Comparison of ENCODE assay signal across 21 cellular contexts in the genomic region with DNA sequence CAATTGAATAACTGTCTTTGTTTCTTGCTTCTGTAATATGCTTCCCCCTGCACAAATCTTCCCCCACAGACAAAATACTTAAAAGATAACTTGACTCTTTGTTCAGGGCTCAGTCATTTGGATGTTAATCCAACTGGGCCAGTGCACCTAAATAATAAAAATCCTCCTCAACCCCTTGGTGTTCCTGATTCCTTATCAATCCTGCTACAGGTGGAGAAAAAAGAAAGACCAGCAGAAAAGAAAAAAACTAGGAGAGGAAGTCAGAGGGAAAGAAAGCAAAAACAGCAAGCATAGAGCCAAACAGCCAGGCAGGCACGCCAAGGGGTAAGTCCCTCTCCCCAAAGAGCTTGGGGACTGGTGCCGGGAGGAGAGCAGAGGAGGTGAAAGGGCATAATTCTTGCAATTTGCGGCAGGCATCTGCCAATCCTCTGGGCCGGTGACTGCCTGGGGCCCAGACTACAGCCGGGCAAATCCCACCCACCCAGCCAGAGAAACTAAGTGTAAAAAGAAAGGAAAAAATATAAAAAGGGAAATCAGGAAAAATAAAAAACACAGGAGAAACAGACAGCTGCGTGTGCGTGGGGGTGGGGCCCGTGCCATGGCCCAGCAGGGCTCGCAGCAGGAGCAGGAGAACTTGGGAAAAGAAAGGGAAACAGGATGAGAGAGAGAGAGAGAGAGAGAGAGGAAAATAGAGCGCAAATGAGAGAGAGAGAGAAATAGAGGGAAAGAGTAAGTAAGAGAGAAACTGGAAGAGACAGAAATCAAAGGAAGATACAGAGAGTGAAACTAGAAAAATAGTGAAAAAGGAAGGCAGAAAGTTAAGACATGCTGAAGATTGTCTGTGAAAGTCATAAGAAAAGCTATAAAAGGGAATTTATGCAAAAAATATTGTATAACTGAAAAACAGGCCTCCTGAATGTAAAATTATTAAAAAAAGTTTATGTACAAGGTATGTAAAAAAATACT. TPM values are rescaled to one million over a fixed set of nuclear protein-coding genes. Genes with fewer than 3 reads are reported as not detected.
A peak's percentile ranks its signal among the peaks of the same experiment; 100 is the strongest.
DNase-seq lines count a peak whose midpoint lies in the region; ATAC-seq and TF ChIP-seq lines count a peak whose summit lies in the region.
"Had no signal": no experiment of that assay in that cellular context is flagged by ENCODE, and none has a peak within 500 bp of the region (broad histone marks: within the 10 kb centered on the region; RNA-seq: fewer than 3 reads in every experiment).

No MANE protein-coding gene starts in this region.

- H3K36me3 Mint-ChIP-seq in T-cell, result peaks cover 15% of the 10 kb centered on the region

- intact Hi-C loops in A673 (cut with micrococcal nuclease; ENCODE audit: unreplicated experiment), result no loop called here

- no peak overlapping the region for H3K27ac ChIP-seq in A673 (ENCODE audit: low read depth, low read length, poor library complexity, severe bottlenecking)

- H3K27ac Mint-ChIP-seq in T-cell, result peak overlapping the region; percentile 78 to 85
- H3K27ac Mint-ChIP-seq: activated T-helper 2 cell treated with anti-CD3 and anti-CD28 coated beads, Interferon-gamma antibody, Interleukin-2, Interleukin-4, amounts not matched to agents 10 μg/mL and 5 μg/mL and 100 μg/mL, durations not matched to agents 14 hours and 24 hours and 36 hours had no signal

- H3K9me3 Mint-ChIP-seq in T-cell, result peaks cover 0 to 5% (median 0%) of the 10 kb centered on the region in 3 donors

- H3K27me3 ChIP-seq in A673 (replicated peaks; ENCODE audit: insufficient read depth, low read depth, low read length, poor library complexity), result no peaks in the 10 kb centered on the region
- H3K27me3 ChIP-seq: BE2C, upper lobe of left lung had no signal

- peaks cover 13% of the 10 kb centered on the region for H3K4me1 ChIP-seq in A673 (ENCODE audit: insufficient read depth, low read length, poor library complexity, severe bottlenecking)

- H3K36me3 ChIP-seq in A673 (ENCODE audit: insufficient read depth, low read length, poor library complexity, severe bottlenecking), result no peaks in the 10 kb centered on the region
- H3K36me3 ChIP-seq: BE2C, upper lobe of left lung had no signal

- DNase-seq in Ammon's horn (ENCODE audit: low spot score) (peak; percentile 56), T-cell (no peak), globus pallidus (ENCODE audit: low spot score) (peak; percentile 60), pons (ENCODE audit: low spot score) (peak; percentile 55), SW480 (ENCODE audit: low spot score) (no peak), A673 (ENCODE audit: low spot score) (no peak)
- DNase-seq: BE2C, naive B cell, NCI-H1092, NCI-H2227 treated with DMSO at 0.1 percent for 48 hours, PC-3, SW 1271 had no signal

- H3K27me3 Mint-ChIP-seq in T-cell, result no peaks in the 10 kb centered on the region

- H3K4me3 Mint-ChIP-seq in T-cell, result peak overlapping the region; percentile 10 to 49 (median 22)
- H3K4me3 Mint-ChIP-seq: IgD-negative memory B cell had no signal

- POLR2A ChIA-PET in T-cell (lab: Charles Lee) (no interaction called here), A673 (lab: Charles Lee; ENCODE audit: low non-redundant PET) (no interaction called here)

- H3K4me1 Mint-ChIP-seq in T-cell, result peaks cover 45 to 53% (median 48%) of the 10 kb centered on the region in 3 donors

- no TSS peak for BruUV-seq in A673 (replicated peaks; lab: Mats Ljungman, UMichigan)

- H3K4me3 ChIP-seq in A673 (ENCODE audit: low read depth, low read length, poor library complexity, severe bottlenecking), result no peak overlapping the region
- H3K4me3 ChIP-seq: smooth muscle cell, upper lobe of left lung had no signal

- TF ChIP-seq CTCF in A673 (conservative IDR thresholded peaks at IDR 0.05; ENCODE audit: low read depth, low read length), result no peak

- CTCF ChIA-PET in T-cell (lab: Charles Lee) (no interaction called here), A673 (lab: Charles Lee) (no interaction called here)

- no peak for ATAC-seq in T-cell (replicated peaks in 1 of 4)
- ATAC-seq in GM21423 (IDR thresholded peaks at IDR 0.05; ENCODE audit: unreplicated experiment), result no peak
- ATAC-seq in HG03025 (IDR thresholded peaks at IDR 0.05; ENCODE audit: low FRiP score, unreplicated experiment), result no peak
- ATAC-seq: activated CD4-positive, CD25-positive, alpha-beta regulatory T cell treated with anti-CD3 and anti-CD28 coated beads, Interleukin-2, amount 50 U/mL, for 24 hours; PC-3 had no signal

- no peaks in the 10 kb centered on the region for H3K9me3 ChIP-seq in A673 (ENCODE audit: low read depth, low read length, poor library complexity, severe bottlenecking)
- H3K9me3 ChIP-seq: BE2C, upper lobe of left lung had no signal

RNA-seq across cellular contexts. Expression of gene KLRK1, which starts 21.4 kb away (rescaled TPM):
- 100 to 1,000 TPM in 4 of 5 donors, 10 to 100 TPM in 1; 74.5 to 162 (median 141) TPM for total RNA-seq in T-cell
- total RNA-seq in A673 (2021), result 0.17 TPM in 1 of 2 replicates, not detected in the other
- total RNA-seq: glomerular endothelial cell, kidney epithelial cell, PC-3, smooth muscle cell had no signal

RNA-seq across cellular contexts. Expression of gene KLRC4, which starts 41.1 kb away (rescaled TPM):
- total RNA-seq in T-cell, result 10 to 100 TPM in 3 of 5 donors, 1 to 10 TPM in 2; 7.1 to 27.1 (median 17.3) TPM
- total RNA-seq in A673 (2021), result not detected in 2 replicates
- total RNA-seq: activated T-helper 2 cell treated with anti-CD3 and anti-CD28 coated beads, Interferon-gamma antibody, Interleukin-2, Interleukin-4, amounts not matched to agents 10 μg/mL and 5 μg/mL and 100 μg/mL, durations not matched to agents 14 hours and 24 hours and 36 hours; glomerular endothelial cell; kidney epithelial cell; PC-3; smooth muscle cell had no signal

RNA-seq across cellular contexts. Expression of gene KLRC3, which starts 51.9 kb away (rescaled TPM):
- total RNA-seq in T-cell, result 1 to 10 TPM; 1.3 to 9.9 (median 1.6) TPM
- not detected in 2 replicates for total RNA-seq in A673 (2021)
- total RNA-seq: activated T-helper 2 cell treated with anti-CD3 and anti-CD28 coated beads, Interferon-gamma antibody, Interleukin-2, Interleukin-4, amounts not matched to agents 10 μg/mL and 5 μg/mL and 100 μg/mL, durations not matched to agents 14 hours and 24 hours and 36 hours; glomerular endothelial cell; kidney epithelial cell; PC-3; smooth muscle cell had no signal

Comparison
In these comparisons a context has a peak if more than half of its experiments do, and no peak if none do; other contexts are left out.
1. DNase-seq: peak in Ammon's horn (single experiment), globus pallidus (single experiment) and pons (single experiment); none in T-cell (0 of 34), SW480 (single experiment) and A673 (single experiment).
2. RNA of gene KLRK1, which starts 21.4 kb away (total RNA-seq): 74.5 to 162 TPM in T-cell; 0.17 TPM in A673; every median in the first group is over 10 times any median in the second.